Comparison of ENCODE assay signal across 15 cellular contexts in genomic region chr5:64595519-64595855, GRCh38.
DNase-seq lines count a peak whose midpoint lies in the region; ATAC-seq and TF ChIP-seq lines count a peak whose summit lies in the region.
"Had no signal": no experiment of that assay in that cellular context is flagged by ENCODE, and none has a peak within 500 bp of the region (broad histone marks: within the 10 kb centered on the region; RNA-seq: fewer than 3 reads in every experiment).

No MANE protein-coding gene starts in this region.

- no peak for TF ChIP-seq CTCF in right atrium auricular region (IDR thresholded peaks at IDR 0.05)
- 0 out of 2 replicates have a peak, but pooled peaks have one; percentile 1 for TF ChIP-seq CTCF in OCI-LY7 (conservative IDR thresholded peaks at IDR 0.05; ENCODE audit: low read length)

- peak; percentile 77 for ATAC-seq in Right ventricle myocardium superior (ENCODE audit: poor library complexity)
- ATAC-seq in right cardiac atrium: peak; percentile 32 to 75
- no peak for ATAC-seq in GM21723 (IDR thresholded peaks at IDR 0.05; ENCODE audit: unreplicated experiment)

- no peak overlapping the region for H3K4me2 ChIP-seq in OCI-LY7 (ENCODE audit: low read length)
- H3K4me2 ChIP-seq: GM23338 had no signal

- POLR2A ChIA-PET in OCI-LY7 (lab: Charles Lee): interaction anchor here (0.6 kb wide), 1 partner anchor 802 kb away, joined by 6 read pairs; no protein-coding TSS in a partner anchor

- H3K9me3 ChIP-seq in right atrium auricular region (no peaks in the 10 kb centered on the region), OCI-LY7 (ENCODE audit: low read length) (no peaks in the 10 kb centered on the region), right cardiac atrium (ENCODE audit: control insufficient read depth, low read length) (no peaks in the 10 kb centered on the region), subcutaneous abdominal adipose tissue (ENCODE audit: control insufficient read depth in 5 of 5, low read length in 5 of 5) (no peaks in the 10 kb centered on the region)
- H3K9me3 ChIP-seq: BE2C, Caco-2 had no signal

- CTCF ChIA-PET in OCI-LY7 (lab: Charles Lee; ENCODE audit: unreplicated experiment): no interaction called here

- H3K79me2 ChIP-seq in OCI-LY7 (ENCODE audit: insufficient read depth, low read depth, low read length): no peaks in the 10 kb centered on the region

- DNase-seq in Right ventricle myocardium superior: no peak
- DNase-seq in right atrium auricular region (ENCODE audit: low spot score): no peak
- DNase-seq in OCI-LY7 (ENCODE audit: low spot score): no peak
- DNase-seq in right cardiac atrium: no peak
- DNase-seq in AG08395 (ENCODE audit: low spot score): no peak
- DNase-seq: CD4-positive, alpha-beta T cell; GDM1; HCEC 1CT; IMR-90 had no signal

- H3K27me3 ChIP-seq in right atrium auricular region (no peaks in the 10 kb centered on the region), right cardiac atrium (ENCODE audit: control insufficient read depth, insufficient read depth) (no peaks in the 10 kb centered on the region), subcutaneous abdominal adipose tissue (ENCODE audit: control insufficient read depth in 5 of 5, insufficient read depth in 4 of 5, low read length in 5 of 5) (no peaks in the 10 kb centered on the region)
- H3K27me3 ChIP-seq: BE2C had no signal

- H3K9ac ChIP-seq in subcutaneous abdominal adipose tissue (ENCODE audit: low read length in 5 of 5): peak overlapping the region in 1 of 5 donors; percentile 5

- no peaks in the 10 kb centered on the region for H4K20me1 ChIP-seq in OCI-LY7 (ENCODE audit: insufficient read depth, low read length)

- peak overlapping the region in 1 of 2 donors; percentile 47 for H3K27ac ChIP-seq in right atrium auricular region
- no peak overlapping the region for H3K27ac ChIP-seq in OCI-LY7 (ENCODE audit: low read depth, low read length, poor library complexity, severe bottlenecking)
- H3K27ac ChIP-seq in right cardiac atrium (ENCODE audit: low read length): no peak overlapping the region
- peak overlapping the region; percentile 34 for H3K27ac ChIP-seq in subcutaneous abdominal adipose tissue (ENCODE audit: low read depth, low read length)
- H3K27ac ChIP-seq: HL-60 had no signal

- BruUV-seq in OCI-LY7 (replicated peaks; lab: Mats Ljungman, UMichigan): no TSS peak

- WGBS in right cardiac atrium: 21% methylated on average over 1 of the region's 1 CpG

- H2AFZ ChIP-seq in OCI-LY7 (ENCODE audit: low read length): no peak overlapping the region

- H3K4me3 ChIP-seq in right atrium auricular region: no peak overlapping the region
- no peak overlapping the region for H3K4me3 ChIP-seq in OCI-LY7 (ENCODE audit: low read depth, low read length, poor library complexity, severe bottlenecking)
- no peak overlapping the region for H3K4me3 ChIP-seq in right cardiac atrium (ENCODE audit: low read length)
- no peak overlapping the region for H3K4me3 ChIP-seq in subcutaneous abdominal adipose tissue (ENCODE audit: low read depth in 1 of 5, low read length in 5 of 5)
- H3K4me3 ChIP-seq: GM23338 had no signal

- intact Hi-C loops in Right ventricle myocardium superior (cut with DNase I): loop anchor here (5.0 kb wide), 1 partner anchor 83 kb away; no protein-coding TSS in a partner anchor
- intact Hi-C loops in OCI-LY7 (cut with micrococcal nuclease; ENCODE audit: unreplicated experiment): no loop called here
- intact Hi-C loops in right cardiac atrium (cut with DNase I): loop anchor here in 2 of 4 donors (5.0 to 10.0 kb wide), 2 partner anchors 88 to 91 kb away; partner anchors contain the start of gene RGS7BP (in 2 of the 2)

- no peaks in the 10 kb centered on the region for H3K9me2 ChIP-seq in OCI-LY7 (ENCODE audit: insufficient read depth, low read length)

- no peaks in the 10 kb centered on the region for H3K36me3 ChIP-seq in right atrium auricular region
- no peaks in the 10 kb centered on the region for H3K36me3 ChIP-seq in OCI-LY7 (ENCODE audit: insufficient read depth, low read length)
- H3K36me3 ChIP-seq in subcutaneous abdominal adipose tissue (ENCODE audit: control insufficient read depth in 5 of 5, insufficient read depth in 5 of 5, low read length in 5 of 5): no peaks in the 10 kb centered on the region
- H3K36me3 ChIP-seq: BE2C had no signal

- H3K4me1 ChIP-seq in right atrium auricular region: peaks cover 0 to 20% of the 10 kb centered on the region in 2 donors
- no peaks in the 10 kb centered on the region for H3K4me1 ChIP-seq in OCI-LY7 (ENCODE audit: insufficient read depth, low read length, poor library complexity, severe bottlenecking)
- peaks cover 2% of the 10 kb centered on the region for H3K4me1 ChIP-seq in right cardiac atrium (ENCODE audit: control insufficient read depth, insufficient read depth, low read length)
- H3K4me1 ChIP-seq in subcutaneous abdominal adipose tissue (ENCODE audit: control insufficient read depth in 5 of 5, insufficient read depth in 5 of 5, low read length in 5 of 5): peaks cover 3 to 19% (median 9%) of the 10 kb centered on the region in 5 donors
- H3K4me1 ChIP-seq: BE2C, Caco-2 had no signal
